ENCODE assay signal across 14 cellular contexts in genomic region chr3:126117212-126117611, GRCh38. TPM values are rescaled to one million over a fixed set of nuclear protein-coding genes. Genes with fewer than 3 reads are reported as not detected.
DNase-seq lines count a peak whose midpoint lies in the region; ATAC-seq and TF ChIP-seq lines count a peak whose summit lies in the region.
"Had no signal": no experiment of that assay in that cellular context is flagged by ENCODE, and none has a peak within 500 bp of the region (broad histone marks: within the 10 kb centered on the region; RNA-seq: fewer than 3 reads in every experiment).

No MANE protein-coding gene starts in this region.

- 95% methylated on average over 3 of the region's 3 CpGs for WGBS in esophagus muscularis mucosa
- WGBS in spleen, 5 donors, result 87 to 95% (median 92%) methylated on average over 3 of the region's 3 CpGs

- DNase-seq in natural killer cell (peak; percentile 3), esophagus muscularis mucosa (ENCODE audit: extremely low spot score) (peak; percentile 62), spleen (peak; percentile 40), NCI-H2171 (lab: John Stamatoyannopoulos, UW) (no peak), cerebellar nuclear complex (lab: John Stamatoyannopoulos, UW) (no peak)
- DNase-seq in natural killer cell treated with Interleukin-12 subunit alpha and Interleukin-12 subunit beta and Interleukin-15 and Interleukin-18, amount 100 ng/mL, for 72 hours (ENCODE audit: low spot score), result no peak
- DNase-seq: C1 segment of cervical spinal cord; Caco-2; CD4-positive, CD25-positive, alpha-beta regulatory T cell; DMS153; DND-41; GM23248; HCEC 1CT had no signal

- H3K27me3 Mint-ChIP-seq in natural killer cell (ENCODE audit: low read depth in 2 of 2), result peaks cover 11 to 12% of the 10 kb centered on the region in 2 donors
- H3K27me3 Mint-ChIP-seq in natural killer cell treated with Interleukin-12 subunit alpha and Interleukin-12 subunit beta and Interleukin-15 and Interleukin-18, amount 100 ng/mL, for 72 hours, result peaks cover 12 to 29% of the 10 kb centered on the region in 2 donors

- TF ChIP-seq CTCF in natural killer cell (IDR thresholded peaks at IDR 0.05), result no peak
- TF ChIP-seq CTCF in esophagus muscularis mucosa (IDR thresholded peaks at IDR 0.05), result no peak
- TF ChIP-seq CTCF in spleen (IDR thresholded peaks at IDR 0.05 in 8 of 11, conservative IDR thresholded peaks at IDR 0.05 in 3 of 11), result no peak

- H3K27me3 ChIP-seq in esophagus muscularis mucosa, result no peaks in the 10 kb centered on the region
- H3K27me3 ChIP-seq in spleen (replicated peaks in 1 of 7), result peaks cover 0 to 23% (median 0%) of the 10 kb centered on the region in 7 donors

- no peaks in the 10 kb centered on the region for H3K36me3 Mint-ChIP-seq in natural killer cell
- no peaks in the 10 kb centered on the region for H3K36me3 Mint-ChIP-seq in natural killer cell treated with Interleukin-12 subunit alpha and Interleukin-12 subunit beta and Interleukin-15 and Interleukin-18, amount 100 ng/mL, for 72 hours
- H3K36me3 Mint-ChIP-seq: CD4-positive, CD25-positive, alpha-beta regulatory T cell; CD8-positive, alpha-beta T cell had no signal

- H3K4me1 Mint-ChIP-seq in natural killer cell, result no peaks in the 10 kb centered on the region
- H3K4me1 Mint-ChIP-seq in natural killer cell treated with Interleukin-12 subunit alpha and Interleukin-12 subunit beta and Interleukin-15 and Interleukin-18, amount 100 ng/mL, for 72 hours (ENCODE audit: low read depth in 2 of 2), result no peaks in the 10 kb centered on the region
- H3K4me1 Mint-ChIP-seq: CD4-positive, CD25-positive, alpha-beta regulatory T cell had no signal

- H3K9me3 ChIP-seq in esophagus muscularis mucosa, result no peaks in the 10 kb centered on the region
- no peaks in the 10 kb centered on the region for H3K9me3 ChIP-seq in spleen
- H3K9me3 ChIP-seq: Caco-2 had no signal

- H3K27ac ChIP-seq in esophagus muscularis mucosa (replicated peaks in 1 of 4), result no peak overlapping the region
- no peak overlapping the region for H3K27ac ChIP-seq in spleen
- H3K27ac ChIP-seq: GM23248 had no signal

- no peak overlapping the region for H3K4me3 Mint-ChIP-seq in natural killer cell
- no peak overlapping the region for H3K4me3 Mint-ChIP-seq in natural killer cell treated with Interleukin-12 subunit alpha and Interleukin-12 subunit beta and Interleukin-15 and Interleukin-18, amount 100 ng/mL, for 72 hours
- H3K4me3 Mint-ChIP-seq: CD4-positive, CD25-positive, alpha-beta regulatory T cell; CD8-positive, alpha-beta T cell had no signal

- intact Hi-C loops in natural killer cell (cut with micrococcal nuclease), result no loop called here
- intact Hi-C loops in esophagus muscularis mucosa (cut with DNase I), result no loop called here
- intact Hi-C loops in spleen (cut with DNase I; ENCODE audit: low total_unique reads), result no loop called here

- H3K27ac Mint-ChIP-seq in natural killer cell, result no peak overlapping the region
- no peak overlapping the region for H3K27ac Mint-ChIP-seq in natural killer cell treated with Interleukin-12 subunit alpha and Interleukin-12 subunit beta and Interleukin-15 and Interleukin-18, amount 100 ng/mL, for 72 hours
- H3K27ac Mint-ChIP-seq: CD4-positive, CD25-positive, alpha-beta regulatory T cell; CD8-positive, alpha-beta T cell had no signal

- H3K36me3 ChIP-seq in esophagus muscularis mucosa, result peaks cover 0 to 26% (median 9%) of the 10 kb centered on the region in 4 donors
- H3K36me3 ChIP-seq in spleen, result no peaks in the 10 kb centered on the region

- TF ChIP-seq POLR2A in esophagus muscularis mucosa (IDR thresholded peaks at IDR 0.05; ENCODE audit: low read depth) (no peak), spleen (IDR thresholded peaks at IDR 0.05) (no peak)

- no peak for ATAC-seq in natural killer cell
- no peak for ATAC-seq in natural killer cell treated with Interleukin-12 subunit alpha and Interleukin-12 subunit beta and Interleukin-15 and Interleukin-18, amount 100 ng/mL, for 72 hours
- ATAC-seq: CD8-positive, alpha-beta T cell had no signal

- H3K4me1 ChIP-seq in esophagus muscularis mucosa, result no peaks in the 10 kb centered on the region
- H3K4me1 ChIP-seq in spleen, result no peaks in the 10 kb centered on the region

- no peaks in the 10 kb centered on the region for H3K9me3 Mint-ChIP-seq in natural killer cell
- no peaks in the 10 kb centered on the region for H3K9me3 Mint-ChIP-seq in natural killer cell treated with Interleukin-12 subunit alpha and Interleukin-12 subunit beta and Interleukin-15 and Interleukin-18, amount 100 ng/mL, for 72 hours
- H3K9me3 Mint-ChIP-seq: CD8-positive, alpha-beta T cell had no signal

- no peak overlapping the region for H3K4me3 ChIP-seq in esophagus muscularis mucosa
- H3K4me3 ChIP-seq in spleen, result no peak overlapping the region
- H3K4me3 ChIP-seq: GM23248 had no signal

- TF ChIP-seq EP300 in esophagus muscularis mucosa (IDR thresholded peaks at IDR 0.05), result no peak

RNA-seq across cellular contexts. Expression of gene SLC41A3, which starts 33.3 kb away (rescaled TPM):
- 10 to 100 TPM; 24.2 to 29.6 (median 27.1) TPM for total RNA-seq in natural killer cell
- 10 to 100 TPM; 30.4 to 36.4 TPM for total RNA-seq in natural killer cell treated with Interleukin-12 subunit alpha and Interleukin-12 subunit beta and Interleukin-15 and Interleukin-18, amount 100 ng/mL, for 72 hours
- total RNA-seq in esophagus muscularis mucosa, result 10 to 100 TPM; 31.6 to 68.1 (median 38.9) TPM
- 10 to 100 TPM; 28.9 to 43.7 (median 35.7) TPM for total RNA-seq in spleen
- 10 to 100 TPM; 16.3 to 19.9 (median 19.4) TPM for polyA plus RNA-seq in spleen

Comparison
In these comparisons a context has a peak if more than half of its experiments do, and no peak if none do; other contexts are left out.
1. DNase-seq: peak in natural killer cell (single experiment), esophagus muscularis mucosa (single experiment) and spleen (single experiment); none in natural killer cell treated with Interleukin-12 subunit alpha and Interleukin-12 subunit beta and Interleukin-15 and Interleukin-18, amount 100 ng/mL, for 72 hours (single experiment), NCI-H2171 (single experiment) and cerebellar nuclear complex (0 of 2).